ENCODE assay signal across 13 cellular contexts in genomic region chr1:20480261-20481157, GRCh38. TPM values are rescaled to one million over a fixed set of nuclear protein-coding genes. Genes with fewer than 3 reads are reported as not detected.
A peak's percentile ranks its signal among the peaks of the same experiment; 100 is the strongest.
DNase-seq lines count a peak whose midpoint lies in the region; ATAC-seq, FAIRE-seq and TF ChIP-seq lines count a peak whose summit lies in the region.
"Had no signal": no experiment of that assay in that cellular context is flagged by ENCODE, and none has a peak within 500 bp of the region (broad histone marks: within the 10 kb centered on the region; RNA-seq: fewer than 3 reads in every experiment).

No MANE protein-coding gene starts in this region.

- H3K36me3 ChIP-seq in kidney (ENCODE audit: control insufficient read depth in 1 of 2, insufficient read depth in 2 of 2, low read length in 2 of 2), result no peaks in the 10 kb centered on the region
- H3K36me3 ChIP-seq in pancreas, result no peaks in the 10 kb centered on the region
- no peaks in the 10 kb centered on the region for H3K36me3 ChIP-seq in spleen
- H3K36me3 ChIP-seq: SJCRH30 had no signal

- DNase-seq in DMS53 (lab: John Stamatoyannopoulos, UW), result peak; percentile 73
- no peak for DNase-seq in WTC11 (ENCODE audit: low spot score)
- DNase-seq in kidney, result no peak
- DNase-seq in pancreas, result no peak
- no peak for DNase-seq in NCI-H2171 (lab: John Stamatoyannopoulos, UW)
- DNase-seq in activated CD4-positive, alpha-beta T cell treated with anti-CD3 and anti-CD28 coated beads, Interleukin-2, amount 10 ng/mL, durations not matched to agents 24 days and 14 days, result no peak
- no peak for DNase-seq in spleen
- DNase-seq: central memory CD4-positive, alpha-beta T cell; GDM1; SJCRH30; stimulated activated CD4-positive, alpha-beta T cell treated with anti-CD3 and anti-CD28 coated beads, Interleukin-4, amount 100 ng/mL, for 24 hours had no signal

- no peak overlapping the region for H3K27ac Mint-ChIP-seq in WTC11
- H3K27ac Mint-ChIP-seq in activated CD4-positive, alpha-beta T cell treated with anti-CD3 and anti-CD28 coated beads, Interleukin-2, amount 10 ng/mL, durations not matched to agents 24 days and 14 days, result no peak overlapping the region
- H3K27ac Mint-ChIP-seq: stimulated activated naive CD8-positive, alpha-beta T cell treated with anti-CD3 and anti-CD28 coated beads, Interleukin-15, Interleukin-2, amounts not matched to agents 100 ng/mL and 50 ng/mL, for 24 hours had no signal

- H3K36me3 Mint-ChIP-seq in WTC11, result peaks cover 2% of the 10 kb centered on the region; the same call in 1 of the 2 replicates
- no peaks in the 10 kb centered on the region for H3K36me3 Mint-ChIP-seq in activated CD4-positive, alpha-beta T cell treated with anti-CD3 and anti-CD28 coated beads, Interleukin-2, amount 10 ng/mL, durations not matched to agents 24 days and 14 days (ENCODE audit: low read depth)

- peaks cover 53% of the 10 kb centered on the region for H3K27me3 Mint-ChIP-seq in WTC11 (ENCODE audit: low read depth)
- H3K27me3 Mint-ChIP-seq in activated CD4-positive, alpha-beta T cell treated with anti-CD3 and anti-CD28 coated beads, Interleukin-2, amount 10 ng/mL, durations not matched to agents 24 days and 14 days, result peaks cover 78% of the 10 kb centered on the region

- H3K9me3 ChIP-seq in kidney (ENCODE audit: control insufficient read depth in 1 of 2, low read length in 2 of 2) (no peaks in the 10 kb centered on the region), pancreas (no peaks in the 10 kb centered on the region), spleen (no peaks in the 10 kb centered on the region)
- H3K9me3 ChIP-seq: SJCRH30 had no signal

- H3K4me1 Mint-ChIP-seq in WTC11, result peaks cover 49% of the 10 kb centered on the region
- peaks cover 7% of the 10 kb centered on the region for H3K4me1 Mint-ChIP-seq in activated CD4-positive, alpha-beta T cell treated with anti-CD3 and anti-CD28 coated beads, Interleukin-2, amount 10 ng/mL, durations not matched to agents 24 days and 14 days

- H3K27ac ChIP-seq in kidney (ENCODE audit: low read depth in 2 of 2, low read length in 2 of 2) (peak overlapping the region; percentile 82 to 89), pancreas (peak overlapping the region in 2 of 4 donors; percentile 33), spleen (no peak overlapping the region)
- H3K27ac ChIP-seq: SJCRH30 had no signal

- H3K27me3 ChIP-seq in pancreas (peaks cover 0 to 6% (median 0%) of the 10 kb centered on the region in 4 donors), spleen (replicated peaks in 1 of 7) (peaks cover 7 to 100% (median 58%) of the 10 kb centered on the region in 7 donors)
- H3K27me3 ChIP-seq: SJCRH30 had no signal

- intact Hi-C loops in kidney (cut with DNase I) (no loop called here), pancreas (cut with DNase I) (no loop called here), spleen (cut with DNase I; ENCODE audit: low total_unique reads) (no loop called here)
- intact Hi-C loops in activated CD4-positive, alpha-beta T cell treated with anti-CD3 and anti-CD28 coated beads, Interleukin-2, amount 10 ng/mL, durations not matched to agents 24 days and 14 days (cut with micrococcal nuclease), result no loop called here

- TF ChIP-seq POLR2A in spleen (IDR thresholded peaks at IDR 0.05), result no peak

- H3K4me1 ChIP-seq in kidney (ENCODE audit: control insufficient read depth in 1 of 2, insufficient read depth in 1 of 2, low read depth in 1 of 2, low read length in 2 of 2), result peaks cover 43 to 52% of the 10 kb centered on the region in 2 donors
- peaks cover 0 to 11% (median 5%) of the 10 kb centered on the region in 3 donors for H3K4me1 ChIP-seq in pancreas
- H3K4me1 ChIP-seq in spleen, result peaks cover 11 to 44% (median 34%) of the 10 kb centered on the region in 6 donors

- CTCF ChIA-PET in WTC11 (lab: Charles Lee), result interaction anchor here (1.0 to 7.2 kb wide), 2 partner anchors 49 to 119 kb away, joined by 3 to 55 read pairs; no protein-coding TSS in a partner anchor

- no peaks in the 10 kb centered on the region for H3K9me3 Mint-ChIP-seq in WTC11
- no peaks in the 10 kb centered on the region for H3K9me3 Mint-ChIP-seq in activated CD4-positive, alpha-beta T cell treated with anti-CD3 and anti-CD28 coated beads, Interleukin-2, amount 10 ng/mL, durations not matched to agents 24 days and 14 days
- H3K9me3 Mint-ChIP-seq: stimulated activated naive CD8-positive, alpha-beta T cell treated with anti-CD3 and anti-CD28 coated beads, Interleukin-15, Interleukin-2, amounts not matched to agents 100 ng/mL and 50 ng/mL, for 24 hours had no signal

- ATAC-seq in WTC11 (no peak), pancreas (peak; percentile 36 to 57 (median 47))
- no peak for ATAC-seq in activated CD4-positive, CD25-positive, alpha-beta regulatory T cell treated with anti-CD3 and anti-CD28 coated beads, Interleukin-2, amount 50 U/mL, for 24 hours

- WGBS in pancreas, 2 donors, result 33 to 41% methylated on average over 14 of the region's 14 CpGs
- 59 to 77% (median 70%) methylated on average over 14 of the region's 14 CpGs for WGBS in spleen, 5 donors

- no peak for FAIRE-seq in kidney (lab: Jason Lieb, UNC)
- FAIRE-seq in pancreas (lab: Jason Lieb, UNC), result no peak

- H3K4me3 ChIP-seq in kidney (ENCODE audit: low read length in 2 of 2), result peak overlapping the region in 1 of 2 donors; percentile 14
- H3K4me3 ChIP-seq in pancreas, result no peak overlapping the region
- no peak overlapping the region for H3K4me3 ChIP-seq in spleen
- H3K4me3 ChIP-seq: SJCRH30 had no signal

- H3K4me3 Mint-ChIP-seq in WTC11, result no peak overlapping the region
- H3K4me3 Mint-ChIP-seq in activated CD4-positive, alpha-beta T cell treated with anti-CD3 and anti-CD28 coated beads, Interleukin-2, amount 10 ng/mL, durations not matched to agents 24 days and 14 days, result no peak overlapping the region
- H3K4me3 Mint-ChIP-seq: stimulated activated naive CD8-positive, alpha-beta T cell treated with anti-CD3 and anti-CD28 coated beads, Interleukin-15, Interleukin-2, amounts not matched to agents 100 ng/mL and 50 ng/mL, for 24 hours had no signal

- POLR2A ChIA-PET in WTC11 (lab: Charles Lee), result no interaction called here

- H3K9ac ChIP-seq in kidney (ENCODE audit: low read length in 2 of 2), result peak overlapping the region in 1 of 2 donors; percentile 35

- TF ChIP-seq CTCF in WTC11 (IDR thresholded peaks at IDR 0.05), result no peak
- no peak for TF ChIP-seq CTCF in kidney (IDR thresholded peaks at IDR 0.05; ENCODE audit: borderline replicate concordance, extremely low read depth, insufficient read depth)
- TF ChIP-seq CTCF in pancreas (IDR thresholded peaks at IDR 0.05), result no peak
- no peak for TF ChIP-seq CTCF in spleen (IDR thresholded peaks at IDR 0.05 in 8 of 11, conservative IDR thresholded peaks at IDR 0.05 in 3 of 11)

TF ChIP-seq in WTC11, 78 proteins besides CTCF, POLR2A, EP300 and RAD21:
- TF ChIP-seq ZNF219 (CRISPR knock-in tag; IDR thresholded peaks at IDR 0.05; ENCODE audit: borderline replicate concordance), result no peak
- no peak for TF ChIP-seq ESRRA (CRISPR knock-in tag; IDR thresholded peaks at IDR 0.05; ENCODE audit: borderline replicate concordance)
- no peak for TF ChIP-seq EMX1 (CRISPR knock-in tag; IDR thresholded peaks at IDR 0.05)
- no peak for TF ChIP-seq USF1 (CRISPR knock-in tag; IDR thresholded peaks at IDR 0.05)
- TF ChIP-seq GTF2I (CRISPR knock-in tag; conservative IDR thresholded peaks at IDR 0.05), result no peak
- no peak for TF ChIP-seq AR (CRISPR knock-in tag; IDR thresholded peaks at IDR 0.05)
- TF ChIP-seq RELA (CRISPR knock-in tag; IDR thresholded peaks at IDR 0.05; ENCODE audit: borderline replicate concordance), result no peak
- TF ChIP-seq GABPB1 (CRISPR knock-in tag; IDR thresholded peaks at IDR 0.05), result peak; percentile 50; the same call in 1 of the 2 replicates

RNA-seq across cellular contexts. Expression of gene CAMK2N1, which starts 5.5 kb away (rescaled TPM):
- total RNA-seq in WTC11 (2021), result 10.0 to 10.9 TPM (median 10.1 TPM) in 3 replicates
- total RNA-seq in kidney, result 80.6 TPM
- 120 TPM for polyA plus RNA-seq in kidney (ENCODE audit: insufficient read depth, low read depth, low replicate concordance)
- 1 to 10 TPM; 3.4 to 9.3 (median 5.5) TPM for total RNA-seq in pancreas
- 10 to 100 TPM in 1 of 2 donors, 1 to 10 TPM in 1; 6.8 to 40.7 TPM for polyA plus RNA-seq in pancreas
- 1.3 and 1.8 TPM in 2 replicates for total RNA-seq in activated CD4-positive, alpha-beta T cell treated with anti-CD3 and anti-CD28 coated beads, Interleukin-2, amount 10 ng/mL, durations not matched to agents 24 days and 14 days
- total RNA-seq in spleen, result 10 to 100 TPM in 5 of 7 donors, 1 to 10 TPM in 2; 6.7 to 17.2 (median 11.1) TPM
- 1 to 10 TPM; 3.6 to 4.9 (median 4.5) TPM for polyA plus RNA-seq in spleen

RNA-seq across cellular contexts. Expression of gene MUL1, which starts 27.4 kb away (rescaled TPM):
- total RNA-seq in WTC11 (2021), result 21.0 to 22.2 TPM (median 21.9 TPM) in 3 replicates
- 33.0 TPM for total RNA-seq in kidney
- polyA plus RNA-seq in kidney (ENCODE audit: insufficient read depth, low read depth, low replicate concordance), result 40.0 TPM
- 10 to 100 TPM in 5 of 6 donors, 1 to 10 TPM in 1; 9.9 to 16.5 (median 12.2) TPM for total RNA-seq in pancreas
- 10 to 100 TPM in 1 of 2 donors, 1 to 10 TPM in 1; 3.5 to 10.6 TPM for polyA plus RNA-seq in pancreas
- total RNA-seq in activated CD4-positive, alpha-beta T cell treated with anti-CD3 and anti-CD28 coated beads, Interleukin-2, amount 10 ng/mL, durations not matched to agents 24 days and 14 days, result 19.1 and 19.4 TPM in 2 replicates
- total RNA-seq in spleen, result 10 to 100 TPM; 20.1 to 32.3 (median 25.0) TPM
- polyA plus RNA-seq in spleen, result 1 to 10 TPM; 2.9 to 9.2 (median 7.3) TPM

Comparison
In these comparisons a context has a peak if more than half of its experiments do, and no peak if none do; other contexts are left out.
1. ATAC-seq: peak in pancreas (4 of 4); none in WTC11 (single experiment) and activated CD4-positive, CD25-positive, alpha-beta regulatory T cell treated with anti-CD3 and anti-CD28 coated beads, Interleukin-2, amount 50 U/mL, for 24 hours (0 of 2).
2. H3K27ac ChIP-seq: peak in kidney (2 of 2); none in spleen (0 of 8).